7 cellular contexts compared by ENCODE assay signal in genomic region chr13:102799544-102800144, GRCh38. TPM values are rescaled to one million over a fixed set of nuclear protein-coding genes. Genes with fewer than 3 reads are reported as not detected.
A peak's percentile ranks its signal among the peaks of the same experiment; 100 is the strongest.
DNase-seq lines count a peak whose midpoint lies in the region; ATAC-seq, FAIRE-seq and TF ChIP-seq lines count a peak whose summit lies in the region.

No MANE protein-coding gene starts in this region.

- peak overlapping the region; percentile 78 to 95 (median 90) for H3K27ac ChIP-seq in heart right ventricle

- no peaks in the 10 kb centered on the region for H3K27me3 ChIP-seq in adipocyte (replicated peaks; ENCODE audit: control insufficient read depth, insufficient read depth, low read length)
- peaks cover 0 to 26% (median 0%) of the 10 kb centered on the region in 7 donors for H3K27me3 ChIP-seq in heart right ventricle

- intact Hi-C loops in heart right ventricle (cut with DNase I): loop anchor here in 5 of 10 donors (2.0 to 5.0 kb wide), 5 partner anchors 25 to 217 kb away; partner anchors contain the start of genes ERCC5 (in 4 of the 5) and TPP2 (in 2 of the 5)

- peak; percentile 3 for ATAC-seq in GM21786 (IDR thresholded peaks at IDR 0.05; ENCODE audit: unreplicated experiment)
- ATAC-seq in heart right ventricle: peak; percentile 27 to 53 (median 38)

- no peak for TF ChIP-seq CTCF in LNCaP clone FGC (IDR thresholded peaks at IDR 0.05; ENCODE audit: control insufficient read depth, extremely low read depth, insufficient read depth)
- no peak for TF ChIP-seq CTCF in heart right ventricle (IDR thresholded peaks at IDR 0.05)

- H3K4me3 ChIP-seq in LNCaP clone FGC (ENCODE audit: low read depth, low read length): peak overlapping the region; percentile 71
- peak overlapping the region; percentile 93 for H3K4me3 ChIP-seq in adipocyte (ENCODE audit: low read length)
- H3K4me3 ChIP-seq in heart right ventricle: peak overlapping the region; percentile 73 to 99 (median 84)

- TF ChIP-seq POLR2A in GM12892 (IDR thresholded peaks at IDR 0.05; ENCODE audit: low read depth, low read length): no peak

- H3K36me3 ChIP-seq in adipocyte (ENCODE audit: control insufficient read depth, insufficient read depth, low read length, severe bottlenecking) (no peaks in the 10 kb centered on the region), heart right ventricle (peaks cover 0 to 6% (median 0%) of the 10 kb centered on the region in 9 donors)

- H3K9me3 ChIP-seq in adipocyte (ENCODE audit: control insufficient read depth, low read length) (no peaks in the 10 kb centered on the region), heart right ventricle (no peaks in the 10 kb centered on the region)

- peak; percentile 23 for DNase-seq in GM12892 (ENCODE audit: insufficient read length)
- no peak for DNase-seq in LNCaP clone FGC (ENCODE audit: low read depth)
- peak; percentile 55 for DNase-seq in adipocyte (ENCODE audit: low read depth)
- peak in 1 of 2 donors; percentile 53 for DNase-seq in heart right ventricle
- DNase-seq in pons (ENCODE audit: low spot score): peak; percentile 26
- no peak for DNase-seq in NCI-H345 (lab: John Stamatoyannopoulos, UW)

- 1% methylated on average over 52 of the region's 52 CpGs for WGBS in heart right ventricle, 2 donors

- peaks cover 20% of the 10 kb centered on the region for H3K4me1 ChIP-seq in adipocyte (ENCODE audit: control insufficient read depth, insufficient read depth, low read length)
- H3K4me1 ChIP-seq in heart right ventricle: peaks cover 0 to 57% (median 35%) of the 10 kb centered on the region in 9 donors

- peak overlapping the region; percentile 92 for H3K9ac ChIP-seq in adipocyte (ENCODE audit: low read length)

- FAIRE-seq in GM12892 (lab: Jason Lieb, UNC): no peak

RNA-seq across cellular contexts. Expression of gene BIVM, which starts 0.7 kb away (rescaled TPM):
- 17.8 TPM for polyA plus RNA-seq in GM12892 (2012; ENCODE audit: missing spikeins)
- total RNA-seq in heart right ventricle: 10 to 100 TPM; 21.1 to 37.3 (median 28.3) TPM
- polyA plus RNA-seq in heart right ventricle: 10 to 100 TPM in 1 of 2 donors, 1 to 10 TPM in 1; 6.7 to 31.4 TPM

RNA-seq across cellular contexts. Expression of gene POGLUT2, which starts 0.9 kb away (rescaled TPM):
- polyA plus RNA-seq in GM12892 (2012; ENCODE audit: missing spikeins): 5.4 TPM
- total RNA-seq in heart right ventricle: 1 to 10 TPM; 1.9 to 3.6 (median 2.8) TPM
- 1 to 10 TPM; 2.9 to 5.4 TPM for polyA plus RNA-seq in heart right ventricle

RNA-seq across cellular contexts. Expression of gene TEX30, which starts 26.1 kb away (rescaled TPM):
- 23.2 TPM for polyA plus RNA-seq in GM12892 (2012; ENCODE audit: missing spikeins)
- 10 to 100 TPM in 2 of 10 donors, 1 to 10 TPM in 8; 3.9 to 12.3 (median 7.6) TPM for total RNA-seq in heart right ventricle
- 10 to 100 TPM; 12.2 to 12.4 TPM for polyA plus RNA-seq in heart right ventricle

RNA-seq across cellular contexts. Expression of gene ERCC5, which starts 46.2 kb away (rescaled TPM):
- polyA plus RNA-seq in GM12892 (2012; ENCODE audit: missing spikeins): 38.0 TPM
- 10 to 100 TPM; 26.5 to 37.7 (median 33.4) TPM for total RNA-seq in heart right ventricle
- 10 to 100 TPM; 18.1 to 59.5 TPM for polyA plus RNA-seq in heart right ventricle

Comparison
In these comparisons a context has a peak if more than half of its experiments do, and no peak if none do; other contexts are left out.
1. DNase-seq: peak in GM12892 (single experiment), adipocyte (single experiment) and pons (single experiment); none in LNCaP clone FGC (single experiment) and NCI-H345 (single experiment).
2. Peak in every context shown above with its lines, with median percentiles within 50 percentile points of each other: H3K4me3 ChIP-seq.